In genomic region chr4:48249378-48249777, GRCh38 we compare ENCODE assay signal across 27 cellular contexts. TPM values are rescaled to one million over a fixed set of nuclear protein-coding genes. Genes with fewer than 3 reads are reported as not detected.
"Had no signal": no experiment of that assay in that cellular context is flagged by ENCODE, and none has a peak within 500 bp of the region (broad histone marks: within the 10 kb centered on the region; RNA-seq: fewer than 3 reads in every experiment).

No MANE protein-coding gene starts in this region.

- FAIRE-seq: small intestine had no signal

- H3K4me1 ChIP-seq: neural progenitor cell, parathyroid adenoma, uterus had no signal

- ATAC-seq: natural killer cell; psoas muscle; right cardiac atrium; right lobe of liver; stimulated activated effector memory CD8-positive, alpha-beta T cell treated with anti-CD3 and anti-CD28 coated beads, Interleukin-12 subunit alpha, Interleukin-12 subunit beta, amount 100 ng/mL, for 72 hours; stimulated activated naive CD8-positive, alpha-beta T cell treated with anti-CD3 and anti-CD28 coated beads, Interleukin-15, amount 100 ng/mL, for 72 hours; stimulated activated naive CD8-positive, alpha-beta T cell treated with anti-CD3 and anti-CD28 coated beads, Interleukin-15, Interleukin-2, amounts not matched to agents 100 U/mL and 50 U/mL, for 24 hours; upper lobe of right lung had no signal

- H3K27me3 ChIP-seq: neural progenitor cell, ovary, right lobe of liver, sigmoid colon, suprapubic skin, testis, tibial artery, transverse colon, upper lobe of right lung, uterus had no signal

- H2AFZ ChIP-seq: neural progenitor cell, parathyroid adenoma had no signal

- H3K79me2 ChIP-seq: parathyroid adenoma had no signal

- H3K4me3 ChIP-seq: neural progenitor cell, ovary, psoas muscle, right lobe of liver, sigmoid colon, suprapubic skin, testis, tibial artery, transverse colon, upper lobe of right lung, uterus had no signal

- H3K27ac ChIP-seq: neural progenitor cell, ovary, parathyroid adenoma, psoas muscle, right lobe of liver, sigmoid colon, suprapubic skin, testis, tibial artery, transverse colon, upper lobe of right lung, uterus had no signal

- H3K9ac ChIP-seq: neural progenitor cell, parathyroid adenoma had no signal

- DNase-seq: natural killer cell; occipital lobe; ovary; posterior cingulate gyrus; psoas muscle; right cardiac atrium; right lobe of liver; sigmoid colon; small intestine; stimulated activated CD4-positive, alpha-beta T cell treated with anti-CD3 and anti-CD28 coated beads, Interleukin-15, amount 100 ng/mL, for 24 hours; stimulated activated CD4-positive, alpha-beta T cell treated with anti-CD3 and anti-CD28 coated beads, Interleukin-2, amount 100 ng/mL, for 24 hours; stimulated activated CD4-positive, alpha-beta T cell treated with anti-CD3 and anti-CD28 coated beads, Interleukin-2, amount 100 ng/mL, for 48 hours; stimulated activated CD4-positive, alpha-beta T cell treated with anti-CD3 and anti-CD28 coated beads, Interleukin-4, amount 100 ng/mL, for 24 hours; stimulated activated naive CD4-positive, alpha-beta T cell; stimulated activated naive CD8-positive, alpha-beta T cell treated with anti-CD3 and anti-CD28 coated beads, Interleukin-15, amount 100 ng/mL, for 72 hours; stimulated activated naive CD8-positive, alpha-beta T cell treated with anti-CD3 and anti-CD28 coated beads, Interleukin-15, Interleukin-2, amounts not matched to agents 100 U/mL and 50 U/mL, for 24 hours; substantia nigra; testis; tibial artery; transverse colon; upper lobe of right lung; uterus had no signal

- H3K36me3 ChIP-seq: neural progenitor cell, ovary, right lobe of liver, sigmoid colon, suprapubic skin, tibial artery, transverse colon, upper lobe of right lung, uterus had no signal

- H3K4me2 ChIP-seq: neural progenitor cell had no signal

- H3K9me3 ChIP-seq: ovary, right lobe of liver, sigmoid colon, suprapubic skin, testis, tibial artery, transverse colon, upper lobe of right lung, uterus had no signal

RNA-seq across cellular contexts. Expression of gene TEC, which starts 20.3 kb away (rescaled TPM):
- polyA plus RNA-seq: neural cell had no signal
